In genomic region chr10:103916901-103917300, GRCh38 we compare ENCODE assay signal across 8 cellular contexts. TPM values are rescaled to one million over a fixed set of nuclear protein-coding genes. Genes with fewer than 3 reads are reported as not detected.
DNase-seq lines count a peak whose midpoint lies in the region; ATAC-seq and TF ChIP-seq lines count a peak whose summit lies in the region.

No MANE protein-coding gene starts in this region.

- in situ Hi-C loops in astrocyte of the spinal cord (cut with HindIII; ENCODE audit: low sequenced_read_pairs) = no loop called here

- peaks cover 8% of the 10 kb centered on the region for H3K9me3 Mint-ChIP-seq in activated naive CD4-positive, alpha-beta T cell treated with anti-CD3 and anti-CD28 coated beads, Interleukin-2, amount 50 U/mL, for 24 hours
- no peaks in the 10 kb centered on the region for H3K9me3 Mint-ChIP-seq in memory B cell

- H3K36me3 Mint-ChIP-seq in activated naive CD4-positive, alpha-beta T cell treated with anti-CD3 and anti-CD28 coated beads, Interleukin-2, amount 50 U/mL, for 24 hours = peaks cover 14% of the 10 kb centered on the region
- H3K36me3 Mint-ChIP-seq in memory B cell = peaks cover 11% of the 10 kb centered on the region

- 13 to 18% methylated on average over 2 of the region's 2 CpGs for whole genome bisulfite sequencing in upper lobe of left lung, 2 donors

- peaks cover 34 to 50% (median 40%) of the 10 kb centered on the region in 4 donors for H3K4me1 ChIP-seq in upper lobe of left lung

- no peak for TF ChIP-seq EP300 in upper lobe of left lung (IDR thresholded peaks at IDR 0.05)

- no peaks in the 10 kb centered on the region for H3K9me3 ChIP-seq in upper lobe of left lung

- ATAC-seq in memory B cell (ENCODE audit: low read depth) (no peak), upper lobe of left lung (ENCODE audit: low FRiP score in 2 of 2) (no peak), GM21515 (IDR thresholded peaks at IDR 0.05; ENCODE audit: unreplicated experiment) (no peak), HG02759 (IDR thresholded peaks at IDR 0.05; ENCODE audit: unreplicated experiment) (no peak), GM21528 (IDR thresholded peaks at IDR 0.05; ENCODE audit: low FRiP score, unreplicated experiment) (no peak)

- TF ChIP-seq CTCF in astrocyte of the spinal cord (IDR thresholded peaks at IDR 0.05; ENCODE audit: low read depth, low read length) (no peak), upper lobe of left lung (IDR thresholded peaks at IDR 0.05) (no peak)

- TF ChIP-seq POLR2A in upper lobe of left lung (IDR thresholded peaks at IDR 0.05) = no peak

- no peaks in the 10 kb centered on the region for H3K36me3 ChIP-seq in upper lobe of left lung

- H3K27ac ChIP-seq in upper lobe of left lung = peak overlapping the region; percentile 93 to 97 (median 95)

- H3K4me3 Mint-ChIP-seq in activated naive CD4-positive, alpha-beta T cell treated with anti-CD3 and anti-CD28 coated beads, Interleukin-2, amount 50 U/mL, for 24 hours = peak overlapping the region; percentile 96
- H3K4me3 Mint-ChIP-seq in memory B cell = peak overlapping the region; percentile 97

- no peaks in the 10 kb centered on the region for H3K27me3 Mint-ChIP-seq in activated naive CD4-positive, alpha-beta T cell treated with anti-CD3 and anti-CD28 coated beads, Interleukin-2, amount 50 U/mL, for 24 hours
- no peaks in the 10 kb centered on the region for H3K27me3 Mint-ChIP-seq in memory B cell

- H3K27me3 ChIP-seq in upper lobe of left lung = no peaks in the 10 kb centered on the region

- DNase-seq in activated naive CD4-positive, alpha-beta T cell treated with anti-CD3 and anti-CD28 coated beads, Interleukin-2, amount 50 U/mL, for 16 hours = no peak
- DNase-seq in astrocyte of the spinal cord (ENCODE audit: low read depth, low spot score) (no peak), memory B cell (ENCODE audit: low spot score in 2 of 2) (no peak), upper lobe of left lung (no peak)

- peak overlapping the region; percentile 70 for H3K4me3 ChIP-seq in astrocyte of the spinal cord (ENCODE audit: low read depth, low read length)
- H3K4me3 ChIP-seq in upper lobe of left lung = peak overlapping the region; percentile 26 to 73 (median 67)

- peaks cover 49% of the 10 kb centered on the region for H3K4me1 Mint-ChIP-seq in activated naive CD4-positive, alpha-beta T cell treated with anti-CD3 and anti-CD28 coated beads, Interleukin-2, amount 50 U/mL, for 24 hours
- peaks cover 21% of the 10 kb centered on the region for H3K4me1 Mint-ChIP-seq in memory B cell

- H3K27ac Mint-ChIP-seq in activated naive CD4-positive, alpha-beta T cell treated with anti-CD3 and anti-CD28 coated beads, Interleukin-2, amount 50 U/mL, for 24 hours = peak overlapping the region; percentile 93
- H3K27ac Mint-ChIP-seq in memory B cell = peak overlapping the region; percentile 72

RNA-seq across cellular contexts. Expression of gene STN1, which starts 1.1 kb away (rescaled TPM):
- 10 to 100 TPM; 36.3 to 71.4 (median 53.4) TPM for total RNA-seq in upper lobe of left lung

RNA-seq across cellular contexts. Expression of gene SLK, which starts 50.0 kb away (rescaled TPM):
- total RNA-seq in upper lobe of left lung = 100 to 1,000 TPM in 1 of 6 donors, 10 to 100 TPM in 5; 38.7 to 103 (median 58.1) TPM
